ENCODE assay signal across 1 cellular context in the genomic region with DNA sequence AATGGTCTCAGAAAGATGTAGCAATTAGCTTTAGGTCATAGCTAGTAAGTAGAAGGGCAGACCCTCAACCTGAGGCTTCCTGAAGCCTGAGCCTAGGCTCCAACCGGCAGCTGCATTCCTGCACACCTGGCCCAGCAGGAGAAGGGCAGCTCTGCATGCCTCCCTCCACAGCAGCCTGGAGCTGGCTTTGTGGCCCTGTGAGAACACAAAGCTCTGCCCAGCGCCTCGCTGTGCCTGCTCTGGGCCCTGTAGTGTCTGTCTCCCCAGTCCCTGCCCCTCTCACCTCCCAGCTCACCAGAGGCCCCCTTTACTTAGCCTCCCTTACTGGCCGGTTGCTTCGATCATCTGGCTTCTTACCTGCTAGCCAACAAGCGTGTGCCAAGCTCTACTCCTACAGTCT.
A peak's percentile ranks its signal among the peaks of the same experiment; 100 is the strongest.
TF ChIP-seq lines count a peak whose summit lies in the region.

No MANE protein-coding gene starts in this region.

TF ChIP-seq in HepG2, 621 proteins besides CTCF, POLR2A, EP300 and RAD21:
- peak; percentile 39 for TF ChIP-seq POLR2G (IDR thresholded peaks at IDR 0.05; ENCODE audit: low read depth, low read length)
- TF ChIP-seq ZBTB46 (CRISPR knock-in tag; IDR thresholded peaks at IDR 0.05; ENCODE audit: borderline replicate concordance) = no peak
TF ChIP-seq in HepG2: peak in this region for 1.
